17 cellular contexts compared by ENCODE assay signal in the genomic region with DNA sequence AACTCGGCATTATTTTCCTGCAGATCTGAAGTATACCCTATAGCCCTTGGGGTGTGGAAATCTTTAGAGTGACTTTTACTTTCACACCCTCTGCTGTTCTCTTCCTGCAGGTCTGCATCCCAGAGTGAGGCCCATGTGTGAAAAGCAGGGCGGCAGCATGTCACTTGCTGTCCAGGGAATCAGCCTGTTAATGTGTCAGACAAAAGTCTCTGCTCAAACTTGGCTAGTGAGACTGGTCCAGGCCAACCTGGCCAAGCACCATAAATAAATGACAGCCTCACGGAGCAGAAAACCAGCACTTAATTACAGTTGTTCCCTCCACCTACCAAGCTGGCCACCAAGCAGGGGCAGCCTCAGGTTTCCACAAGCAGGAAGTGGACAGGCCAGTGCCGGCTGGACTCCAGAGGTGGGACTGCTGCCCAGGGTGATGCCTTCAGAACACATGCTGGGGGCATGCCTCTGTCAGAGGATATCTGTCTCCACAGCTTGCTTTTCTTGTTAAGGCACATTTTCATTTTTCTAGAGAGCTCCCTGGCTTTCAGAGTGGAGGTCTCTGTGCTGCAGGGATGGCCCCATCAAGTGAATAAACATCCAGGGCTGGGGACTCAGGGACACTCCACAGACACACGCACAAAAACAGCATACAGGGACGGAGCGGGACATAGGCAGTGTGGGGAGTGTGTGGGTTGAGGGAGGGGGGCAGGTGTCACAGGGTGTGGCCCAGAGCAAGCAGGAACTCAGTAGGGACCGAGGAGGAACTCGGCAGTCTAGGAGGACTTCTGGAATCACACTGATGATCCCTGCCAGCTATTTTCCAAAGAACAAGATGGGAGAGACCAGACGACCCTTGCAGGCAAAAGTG.
DNase-seq lines count a peak whose midpoint lies in the region; ATAC-seq and TF ChIP-seq lines count a peak whose summit lies in the region.
"Had no signal": no experiment of that assay in that cellular context is flagged by ENCODE, and none has a peak within 500 bp of the region (broad histone marks: within the 10 kb centered on the region; RNA-seq: fewer than 3 reads in every experiment).

No MANE protein-coding gene starts in this region.

- H2BK15ac ChIP-seq in mesendoderm (replicated peaks; ENCODE audit: low read depth): no peak overlapping the region

- H4K8ac ChIP-seq in mesendoderm (ENCODE audit: low read depth, low read length): no peak overlapping the region

- DNase-seq in RWPE2 (ENCODE audit: low spot score) (peak; percentile 29), ecto neural progenitor cell (ENCODE audit: low spot score) (peak; percentile 25), mesendoderm (peak; percentile 2), spleen (peak; percentile 64), NCI-H2029 treated with DMSO at 0.1 percent for 48 hours (lab: John Stamatoyannopoulos, UW) (no peak), NCI-H1092 treated with DMSO at 0.1 percent for 48 hours (lab: John Stamatoyannopoulos, UW) (no peak)
- no peak for DNase-seq in activated naive CD4-positive, alpha-beta T cell treated with Interleukin-2 at 50 U/mL for 16 hours
- DNase-seq: C1 segment of cervical spinal cord; CD8-positive, alpha-beta memory T cell; DMS53; NCI-H1105 treated with DMSO at 0.1 percent for 48 hours; NCI-H1694 had no signal

- no CpG with 5 or more reads among the region's 10 CpGs for WGBS in mesendoderm (ENCODE audit: extremely low coverage, insufficient coverage, low lambda C conversion rate)
- WGBS in spleen, 5 donors: 71 to 79% (median 76%) methylated on average over 9 to 10 of the region's 10 CpGs

- no peak overlapping the region for H3K56ac ChIP-seq in mesendoderm (ENCODE audit: low read length)

- H3K27me3 ChIP-seq in RWPE2 (ENCODE audit: insufficient read depth, poor library complexity, severe bottlenecking) (no peaks in the 10 kb centered on the region), mesendoderm (ENCODE audit: insufficient read depth, low read length, poor library complexity) (no peaks in the 10 kb centered on the region), spleen (replicated peaks in 1 of 7) (no peaks in the 10 kb centered on the region)

- peaks cover 2% of the 10 kb centered on the region for H3K9me3 ChIP-seq in RWPE2 (ENCODE audit: severe bottlenecking)
- peaks cover 0 to 16% (median 0%) of the 10 kb centered on the region in 8 donors for H3K9me3 ChIP-seq in spleen
- H3K9me3 ChIP-seq: HAP-1 had no signal

- H3K23ac ChIP-seq in mesendoderm (ENCODE audit: low read length): no peak overlapping the region

- no peak overlapping the region for H2AK5ac ChIP-seq in mesendoderm (ENCODE audit: low read length)

- H3K36me3 ChIP-seq in RWPE2 (ENCODE audit: low read depth): no peaks in the 10 kb centered on the region
- no peaks in the 10 kb centered on the region for H3K36me3 ChIP-seq in mesendoderm (ENCODE audit: control insufficient read depth, insufficient read depth, low read length)
- no peaks in the 10 kb centered on the region for H3K36me3 ChIP-seq in spleen
- H3K36me3 ChIP-seq: HAP-1 had no signal

- no peak overlapping the region for H3K27ac ChIP-seq in RWPE2 (ENCODE audit: poor library complexity, severe bottlenecking)
- no peak overlapping the region for H3K27ac ChIP-seq in mesendoderm (ENCODE audit: low read depth, low read length)
- no peak overlapping the region for H3K27ac ChIP-seq in spleen
- H3K27ac ChIP-seq: SK-N-MC had no signal

- H3K4me2 ChIP-seq in mesendoderm (ENCODE audit: low read length): no peak overlapping the region

- intact Hi-C loops in spleen (cut with DNase I; ENCODE audit: low total_unique reads): no loop called here

- H3K4me3 ChIP-seq in RWPE2 (ENCODE audit: severe bottlenecking) (no peak overlapping the region), mesendoderm (ENCODE audit: low read length) (no peak overlapping the region), spleen (no peak overlapping the region)
- H3K4me3 ChIP-seq: HAP-1, K562, SK-N-MC had no signal

- no peaks in the 10 kb centered on the region for H3K79me1 ChIP-seq in mesendoderm (ENCODE audit: low read length)

- no peaks in the 10 kb centered on the region for H3K79me2 ChIP-seq in mesendoderm (ENCODE audit: control insufficient read depth, insufficient read depth, low read length)

- no peak for TF ChIP-seq POLR2A in spleen (IDR thresholded peaks at IDR 0.05)

- no peak overlapping the region for H3K18ac ChIP-seq in mesendoderm (ENCODE audit: low read length)

- H2BK120ac ChIP-seq in mesendoderm (ENCODE audit: low read depth, low read length): no peak overlapping the region

- H3K4ac ChIP-seq in mesendoderm (ENCODE audit: low read depth, low read length): no peak overlapping the region

- H2BK5ac ChIP-seq in mesendoderm (ENCODE audit: low read length): no peak overlapping the region

- H3K4me1 ChIP-seq in RWPE2 (ENCODE audit: insufficient read depth, poor library complexity, severe bottlenecking) (no peaks in the 10 kb centered on the region), mesendoderm (ENCODE audit: control insufficient read depth, low read depth, low read length) (no peaks in the 10 kb centered on the region), spleen (no peaks in the 10 kb centered on the region)

- H4K5ac ChIP-seq in mesendoderm (ENCODE audit: low read length): no peak overlapping the region

- ATAC-seq in RWPE2 (ENCODE audit: low read depth) (no peak), GM21529 (IDR thresholded peaks at IDR 0.05; ENCODE audit: unreplicated experiment) (no peak)
- ATAC-seq: K562, Panc1 had no signal

- no peak overlapping the region for H3K9ac ChIP-seq in mesendoderm (ENCODE audit: low read length)

- TF ChIP-seq CTCF in RWPE2 (IDR thresholded peaks at IDR 0.05; ENCODE audit: poor library complexity, severe bottlenecking) (no peak), spleen (IDR thresholded peaks at IDR 0.05 in 8 of 11, conservative IDR thresholded peaks at IDR 0.05 in 3 of 11) (no peak)

Comparison
In these comparisons a context has a peak if more than half of its experiments do, and no peak if none do; other contexts are left out.
1. DNase-seq: peak in RWPE2 (single experiment), ecto neural progenitor cell (single experiment), mesendoderm (single experiment) and spleen (single experiment); none in NCI-H2029 treated with DMSO at 0.1 percent for 48 hours (single experiment), activated naive CD4-positive, alpha-beta T cell treated with Interleukin-2 at 50 U/mL for 16 hours (single experiment) and NCI-H1092 treated with DMSO at 0.1 percent for 48 hours (single experiment).